In the genomic region with DNA sequence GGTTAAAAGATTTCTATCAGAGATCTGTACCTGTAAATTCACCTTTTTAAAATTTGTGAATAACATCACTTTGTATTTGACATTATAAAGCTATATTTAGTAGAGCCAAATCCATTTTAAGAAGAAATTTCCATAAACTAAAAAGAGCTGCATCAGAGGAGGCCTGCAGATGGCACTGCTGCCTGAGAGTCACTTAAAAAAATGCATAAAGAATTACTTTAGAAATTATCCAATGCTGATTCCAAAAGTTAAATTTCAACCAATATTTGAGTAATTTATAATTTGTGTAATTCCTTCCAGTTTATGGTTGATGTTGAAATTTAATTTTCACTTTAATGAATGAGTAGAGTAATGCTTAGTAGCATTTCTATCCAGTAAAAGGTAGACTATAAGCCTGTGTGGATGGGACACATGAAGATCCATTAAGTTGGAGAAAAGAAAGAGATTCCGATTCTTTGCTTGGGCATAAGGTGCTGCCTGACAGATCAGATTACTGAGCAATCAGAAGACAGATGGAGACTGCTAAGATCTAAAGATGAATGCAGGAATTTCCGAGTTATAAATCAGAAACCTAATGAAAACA, we compare ENCODE assay signal across 8 cellular contexts.
A peak's percentile ranks its signal among the peaks of the same experiment; 100 is the strongest.
DNase-seq lines count a peak whose midpoint lies in the region; TF ChIP-seq lines count a peak whose summit lies in the region.
"Had no signal": no experiment of that assay in that cellular context is flagged by ENCODE, and none has a peak within 500 bp of the region (broad histone marks: within the 10 kb centered on the region; RNA-seq: fewer than 3 reads in every experiment).

No MANE protein-coding gene starts in this region.

- DNase-seq in GM12865 (ENCODE audit: low read depth) = peak; percentile 5
- DNase-seq in NCI-H69 (lab: John Stamatoyannopoulos, UW) = peak; percentile 39
- peak; percentile 28 for DNase-seq in epithelial cell of esophagus (ENCODE audit: low read depth)
- no peak for DNase-seq in retinal pigment epithelial cell (ENCODE audit: low read depth)
- no peak for DNase-seq in DMS153 treated with DMSO at 0.1 percent for 48 hours (lab: John Stamatoyannopoulos, UW; ENCODE audit: unreplicated experiment)
- DNase-seq in NCI-H2029 (lab: John Stamatoyannopoulos, UW) = no peak
- DNase-seq in HK-2 (ENCODE audit: unreplicated experiment) = no peak
- DNase-seq: midbrain had no signal

- no peak overlapping the region for H3K4me3 ChIP-seq in GM12865 (ENCODE audit: low read depth, low read length)
- no peak overlapping the region for H3K4me3 ChIP-seq in epithelial cell of esophagus (ENCODE audit: low read length)
- H3K4me3 ChIP-seq in retinal pigment epithelial cell (ENCODE audit: low read length) = no peak overlapping the region

- TF ChIP-seq CTCF in GM12865 (IDR thresholded peaks at IDR 0.05; ENCODE audit: insufficient read depth, low read depth, low read length, missing control alignments) = peak; percentile 37
- peak; percentile 76 for TF ChIP-seq CTCF in epithelial cell of esophagus (IDR thresholded peaks at IDR 0.05; ENCODE audit: insufficient read depth, low read depth, low read length, missing control alignments)
- TF ChIP-seq CTCF in retinal pigment epithelial cell (conservative IDR thresholded peaks at IDR 0.05; ENCODE audit: low read depth, low read length) = peak; percentile 80

Comparison
In these comparisons a context has a peak if more than half of its experiments do, and no peak if none do; other contexts are left out.
1. DNase-seq: peak in GM12865 (single experiment), NCI-H69 (single experiment) and epithelial cell of esophagus (single experiment); none in retinal pigment epithelial cell (single experiment), DMS153 treated with DMSO at 0.1 percent for 48 hours (single experiment), NCI-H2029 (single experiment) and HK-2 (single experiment).
2. Peak in every context shown above with its lines, with median percentiles within 50 percentile points of each other: CTCF ChIP-seq.